ENCODE assay signal across 23 cellular contexts in the genomic region with DNA sequence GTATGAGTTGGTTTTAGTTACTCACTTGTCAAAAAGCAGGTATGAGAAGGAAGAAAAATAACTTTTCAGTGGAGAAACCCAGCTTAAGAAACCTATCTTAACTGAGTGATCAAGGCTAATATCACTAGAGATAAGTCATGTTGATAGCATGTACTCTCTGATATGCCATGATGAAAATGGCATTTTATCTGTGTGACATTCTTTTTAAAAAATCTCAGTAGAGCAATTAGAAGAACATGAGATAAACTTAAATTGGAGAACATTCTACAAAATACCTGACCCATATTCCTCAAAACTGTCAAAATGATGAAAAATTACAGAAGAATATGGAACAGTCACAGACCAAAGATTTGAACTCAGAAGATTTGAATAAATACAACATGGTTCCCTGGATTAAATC.
"Had no signal": no experiment of that assay in that cellular context is flagged by ENCODE, and none has a peak within 500 bp of the region (broad histone marks: within the 10 kb centered on the region; RNA-seq: fewer than 3 reads in every experiment).

No MANE protein-coding gene starts in this region.

- H3K27ac ChIP-seq: stomach, suprapubic skin, testis, thoracic aorta, thyroid gland, tibial artery, tibial nerve, transverse colon, upper lobe of left lung, upper lobe of right lung, uterus, vagina had no signal

- H3K36me3 ChIP-seq: stomach, suprapubic skin, thoracic aorta, thyroid gland, tibial artery, tibial nerve, transverse colon, upper lobe of left lung, upper lobe of right lung, uterus, vagina had no signal

- H3K4me3 ChIP-seq: stomach, suprapubic skin, testis, thoracic aorta, thyroid gland, tibial artery, tibial nerve, transverse colon, upper lobe of left lung, upper lobe of right lung, uterus, vagina had no signal

- H3K27me3 ChIP-seq: stomach, suprapubic skin, testis, thyroid gland, tibial artery, tibial nerve, transverse colon, upper lobe of left lung, upper lobe of right lung, uterus, vagina had no signal

- H3K4me1 ChIP-seq: stomach, suprapubic skin, testis, thyroid gland, tibial artery, tibial nerve, transverse colon, upper lobe of left lung, upper lobe of right lung, uterus, vagina had no signal

- DNase-seq: stimulated activated CD4-positive, alpha-beta T cell treated with anti-CD3 and anti-CD28 coated beads, Interleukin-2, amount 100 ng/mL, for 48 hours; stimulated activated CD4-positive, alpha-beta T cell treated with anti-CD3 and anti-CD28 coated beads, Interleukin-4, amount 100 ng/mL, for 1 hour; stimulated activated CD4-positive, alpha-beta T cell treated with anti-CD3 and anti-CD28 coated beads, Interleukin-4, amount 100 ng/mL, for 24 hours; stimulated activated CD4-positive, alpha-beta T cell treated with anti-CD3 and anti-CD28 coated beads, Interleukin-4, amount 100 ng/mL, for 4 hours; stimulated activated CD8-positive, alpha-beta memory T cell treated with anti-CD3 and anti-CD28 coated beads, Interleukin-4, amount 100 ng/mL, for 48 hours; stimulated activated naive B cell treated with anti-CD40 and anti-IgM and Interleukin-4, amounts not matched to agents 10 μg/mL and 1 μg/mL and 100 μg/mL, for 72 hours; stimulated activated naive CD4-positive, alpha-beta T cell; stimulated activated naive CD4-positive, alpha-beta T cell treated with Interleukin-2 at 50 U/mL for 16 hours; stimulated activated naive CD8-positive, alpha-beta T cell treated with anti-CD3 and anti-CD28 coated beads, Interleukin-15, amount 100 ng/mL, for 72 hours; stimulated activated naive CD8-positive, alpha-beta T cell treated with anti-CD3 and anti-CD28 coated beads, Interleukin-15, Interleukin-2, amounts not matched to agents 100 U/mL and 50 U/mL, for 24 hours; stomach; substantia nigra; testis; thyroid gland; tibial artery; transverse colon; upper lobe of left lung; upper lobe of right lung; uterus had no signal
